Comparison of ENCODE assay signal across 1 cellular context in genomic region chr3:107235193-107235922, GRCh38.
TF ChIP-seq lines count a peak whose summit lies in the region.

No MANE protein-coding gene starts in this region.

TF ChIP-seq in GM12878, 131 proteins besides CTCF, POLR2A, EP300 and RAD21 (continued from another document):
- no peak for TF ChIP-seq ZNF592 (IDR thresholded peaks at IDR 0.05)
- TF ChIP-seq BCL3 (IDR thresholded peaks at IDR 0.05; ENCODE audit: borderline replicate concordance, insufficient read depth, low read depth, low read length, poor library complexity, severe bottlenecking): no peak
